Comparison of ENCODE assay signal across 7 cellular contexts in genomic region chrX:39813631-39814246, GRCh38.
A peak's percentile ranks its signal among the peaks of the same experiment; 100 is the strongest.
DNase-seq lines count a peak whose midpoint lies in the region; ATAC-seq and TF ChIP-seq lines count a peak whose summit lies in the region.

No MANE protein-coding gene starts in this region.

- H3K27me3 ChIP-seq in mammary epithelial cell (ENCODE audit: insufficient read depth, low read length), result no peaks in the 10 kb centered on the region
- no peaks in the 10 kb centered on the region for H3K27me3 ChIP-seq in lower lobe of right lung (ENCODE audit: low read depth)
- H3K27me3 ChIP-seq in transverse colon, result no peaks in the 10 kb centered on the region

- BruUV-seq in mammary epithelial cell (replicated peaks; lab: Mats Ljungman, UMichigan), result no TSS peak

- intact Hi-C loops in mammary epithelial cell (cut with micrococcal nuclease) (loop anchor here (1.0 to 5.0 kb wide), 7 partner anchors 84 to 851 kb away; partner anchors contain the start of gene BCOR), lower lobe of right lung (cut with DNase I) (no loop called here), transverse colon (cut with DNase I; ENCODE audit: low total_unique reads) (no loop called here)

- TF ChIP-seq CTCF in mammary epithelial cell (conservative IDR thresholded peaks at IDR 0.05 in 1 of 2, IDR thresholded peaks at IDR 0.05 in 1 of 2; ENCODE audit: extremely low read depth in 1 of 2, insufficient read depth in 1 of 2, low read depth in 1 of 2, low read length in 2 of 2) (no peak), lower lobe of right lung (IDR thresholded peaks at IDR 0.05) (no peak), transverse colon (IDR thresholded peaks at IDR 0.05) (no peak)

- 52% methylated on average over 14 of the region's 17 CpGs for WGBS in mammary epithelial cell (ENCODE audit: low coverage, missing lambda C conversion rate)
- 70% methylated on average over 17 of the region's 17 CpGs; no CpG with 5 or more reads in 1 of the 2 donors for WGBS in transverse colon (ENCODE audit: low coverage in 1 of 2), 2 donors

- H2AFZ ChIP-seq in mammary epithelial cell (ENCODE audit: low read depth, low read length), result peak overlapping the region; percentile 10

- peak; percentile 82 for DNase-seq in NCI-H2171 (lab: John Stamatoyannopoulos, UW)
- DNase-seq in mammary epithelial cell, result peak; percentile 34
- DNase-seq in lower lobe of right lung, result no peak
- peak; percentile 40 for DNase-seq in transverse colon
- DNase-seq in NCI-H526 (lab: John Stamatoyannopoulos, UW), result no peak
- no peak for DNase-seq in central memory CD4-positive, alpha-beta T cell

- H3K79me2 ChIP-seq in mammary epithelial cell (ENCODE audit: insufficient read depth, low read length), result no peaks in the 10 kb centered on the region

- in situ Hi-C loops in mammary epithelial cell (cut with MboI; ENCODE audit: low sequenced_read_pairs in 2 of 2) (loop anchor here in 1 of 2 donors (25.0 kb wide), 1 partner anchor 349 kb away; no protein-coding TSS in a partner anchor), transverse colon (cut with MboI; ENCODE audit: low pct_ligation_motif_present in 1 of 4, low pct_unique_long_range_greater_than_20kb in 1 of 4, low sequenced_read_pairs in 3 of 4) (no loop called here)

- ATAC-seq in lower lobe of right lung (peak; percentile 47 to 54), GM18907 (IDR thresholded peaks at IDR 0.05; ENCODE audit: unreplicated experiment) (no peak)

- H3K9ac ChIP-seq in mammary epithelial cell (ENCODE audit: insufficient read depth, low read length), result no peak overlapping the region

- TF ChIP-seq POLR2A in transverse colon (IDR thresholded peaks at IDR 0.05), result no peak

- H3K36me3 ChIP-seq in mammary epithelial cell (ENCODE audit: insufficient read depth, low read length) (no peaks in the 10 kb centered on the region), lower lobe of right lung (no peaks in the 10 kb centered on the region), transverse colon (no peaks in the 10 kb centered on the region)

- no peaks in the 10 kb centered on the region for H4K20me1 ChIP-seq in mammary epithelial cell (ENCODE audit: insufficient read depth, low read length)

- H3K9me3 ChIP-seq in mammary epithelial cell (replicated peaks; ENCODE audit: insufficient read depth, low read length), result no peaks in the 10 kb centered on the region
- no peaks in the 10 kb centered on the region for H3K9me3 ChIP-seq in lower lobe of right lung
- H3K9me3 ChIP-seq in transverse colon, result no peaks in the 10 kb centered on the region

- peak overlapping the region; percentile 25 for H3K4me2 ChIP-seq in mammary epithelial cell (ENCODE audit: insufficient read depth, low read depth, low read length)

- CTCF ChIA-PET in mammary epithelial cell (lab: Charles Lee; ENCODE audit: low non-redundant PET), result interaction anchor here (0.6 kb wide), 3 partner anchors 83 to 339 kb away, joined by 3 read pairs; no protein-coding TSS in a partner anchor

- dilution Hi-C loops in mammary epithelial cell (cut with HindIII; ENCODE audit: low sequenced_read_pairs), result no loop called here

- no peak for TF ChIP-seq EP300 in transverse colon (IDR thresholded peaks at IDR 0.05; ENCODE audit: low read depth)

- H3K27ac ChIP-seq in mammary epithelial cell (ENCODE audit: insufficient read depth, low read depth, low read length) (no peak overlapping the region), lower lobe of right lung (no peak overlapping the region), transverse colon (peak overlapping the region in 3 of 4 donors; percentile 19 to 34 (median 33))

- H3K4me3 ChIP-seq in mammary epithelial cell (replicated peaks in 1 of 3; ENCODE audit: insufficient read depth in 1 of 3, low read depth in 2 of 3, low read length in 3 of 3) (no peak overlapping the region), lower lobe of right lung (no peak overlapping the region), transverse colon (no peak overlapping the region)

- H3K4me1 ChIP-seq in mammary epithelial cell (ENCODE audit: insufficient read depth, low read length) (peaks cover 12% of the 10 kb centered on the region), lower lobe of right lung (peaks cover 16% of the 10 kb centered on the region), transverse colon (peaks cover 0 to 4% (median 0%) of the 10 kb centered on the region in 4 donors)

Comparison
In these comparisons a context has a peak if more than half of its experiments do, and no peak if none do; other contexts are left out.
1. DNase-seq: peak in NCI-H2171 (single experiment), mammary epithelial cell (single experiment) and transverse colon (single experiment); none in lower lobe of right lung (single experiment), NCI-H526 (0 of 2) and central memory CD4-positive, alpha-beta T cell (single experiment).
2. H3K27ac ChIP-seq: peak in transverse colon (3 of 4); none in mammary epithelial cell (single experiment) and lower lobe of right lung (single experiment).